1 cellular context compared by ENCODE assay signal in the genomic region with DNA sequence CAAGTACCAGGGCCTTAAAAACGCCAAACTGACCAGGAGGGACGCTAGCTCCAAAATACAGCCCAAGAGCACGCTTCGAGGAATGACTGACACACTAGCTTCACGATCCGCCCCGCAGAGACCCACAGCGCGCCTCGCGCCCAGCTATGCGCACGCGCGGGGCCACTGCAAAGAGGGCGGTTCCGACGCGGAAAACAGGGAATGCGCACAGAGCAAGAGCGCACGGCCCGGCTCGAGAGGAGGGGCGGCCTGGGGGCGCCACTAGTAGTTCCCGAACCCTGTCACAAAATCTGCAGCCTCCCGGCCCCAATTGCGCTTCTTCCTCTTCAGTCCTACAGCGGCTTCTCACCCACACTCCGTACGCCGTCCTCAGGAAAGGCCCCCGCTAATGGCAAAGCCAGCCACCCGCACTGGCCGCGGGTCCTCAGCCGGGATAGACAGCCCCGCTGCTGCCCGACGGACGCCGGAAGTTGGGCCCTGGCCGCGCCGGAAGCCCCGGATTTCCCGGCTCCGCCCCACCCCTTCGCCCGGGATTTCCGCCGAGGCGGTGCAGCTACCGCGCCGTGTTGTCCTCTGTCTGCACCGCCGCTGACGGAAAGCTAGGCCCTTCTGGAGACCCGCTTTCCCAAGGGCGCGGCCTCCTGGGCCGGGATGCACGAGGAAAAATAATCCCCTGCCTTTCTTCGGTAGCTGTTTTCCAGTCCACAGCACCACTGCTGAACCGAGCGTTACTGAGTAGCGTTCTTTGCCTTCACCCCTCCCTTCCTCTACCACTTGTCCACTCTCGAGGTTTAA.
A peak's percentile ranks its signal among the peaks of the same experiment; 100 is the strongest.
TF ChIP-seq lines count a peak whose summit lies in the region.

TSS of gene HDHD2 (minus strand) at position 472 of the 795 bp plus-strand sequence. CDS start 14,061 bp downstream, outside the sequence.

TF ChIP-seq in HepG2, 621 proteins besides CTCF, POLR2A, EP300 and RAD21 (continued from another document and continues in another):
- TF ChIP-seq ZNF614 (CRISPR knock-in tag; IDR thresholded peaks at IDR 0.05; ENCODE audit: borderline replicate concordance), result no peak; the same call in 1 of the 2 replicates
- TF ChIP-seq ZNF547 (CRISPR knock-in tag; IDR thresholded peaks at IDR 0.05), result peak; percentile 89
- peak; percentile 64; the same call in 1 of the 2 replicates for TF ChIP-seq ZNF136 (CRISPR knock-in tag; IDR thresholded peaks at IDR 0.05; ENCODE audit: low read depth)
- TF ChIP-seq ZNF326 (CRISPR knock-in tag; IDR thresholded peaks at IDR 0.05; ENCODE audit: borderline replicate concordance), result no peak
- peak; percentile 85 for TF ChIP-seq GATAD1 (CRISPR knock-in tag; IDR thresholded peaks at IDR 0.05)
- no peak for TF ChIP-seq BCLAF1 (IDR thresholded peaks at IDR 0.05)
- no peak for TF ChIP-seq RFX5 (IDR thresholded peaks at IDR 0.05; ENCODE audit: low read depth, low read length)
- no peak; the same call in 1 of the 2 replicates for TF ChIP-seq ZNF160 (CRISPR knock-in tag; IDR thresholded peaks at IDR 0.05)
- TF ChIP-seq ZNF580 (CRISPR knock-in tag; IDR thresholded peaks at IDR 0.05; ENCODE audit: borderline replicate concordance, low read depth), result peak; percentile 80; the same call in 1 of the 2 replicates
- TF ChIP-seq ZNF383 (CRISPR knock-in tag; IDR thresholded peaks at IDR 0.05; ENCODE audit: borderline replicate concordance), result no peak
- TF ChIP-seq, protein P1, sequence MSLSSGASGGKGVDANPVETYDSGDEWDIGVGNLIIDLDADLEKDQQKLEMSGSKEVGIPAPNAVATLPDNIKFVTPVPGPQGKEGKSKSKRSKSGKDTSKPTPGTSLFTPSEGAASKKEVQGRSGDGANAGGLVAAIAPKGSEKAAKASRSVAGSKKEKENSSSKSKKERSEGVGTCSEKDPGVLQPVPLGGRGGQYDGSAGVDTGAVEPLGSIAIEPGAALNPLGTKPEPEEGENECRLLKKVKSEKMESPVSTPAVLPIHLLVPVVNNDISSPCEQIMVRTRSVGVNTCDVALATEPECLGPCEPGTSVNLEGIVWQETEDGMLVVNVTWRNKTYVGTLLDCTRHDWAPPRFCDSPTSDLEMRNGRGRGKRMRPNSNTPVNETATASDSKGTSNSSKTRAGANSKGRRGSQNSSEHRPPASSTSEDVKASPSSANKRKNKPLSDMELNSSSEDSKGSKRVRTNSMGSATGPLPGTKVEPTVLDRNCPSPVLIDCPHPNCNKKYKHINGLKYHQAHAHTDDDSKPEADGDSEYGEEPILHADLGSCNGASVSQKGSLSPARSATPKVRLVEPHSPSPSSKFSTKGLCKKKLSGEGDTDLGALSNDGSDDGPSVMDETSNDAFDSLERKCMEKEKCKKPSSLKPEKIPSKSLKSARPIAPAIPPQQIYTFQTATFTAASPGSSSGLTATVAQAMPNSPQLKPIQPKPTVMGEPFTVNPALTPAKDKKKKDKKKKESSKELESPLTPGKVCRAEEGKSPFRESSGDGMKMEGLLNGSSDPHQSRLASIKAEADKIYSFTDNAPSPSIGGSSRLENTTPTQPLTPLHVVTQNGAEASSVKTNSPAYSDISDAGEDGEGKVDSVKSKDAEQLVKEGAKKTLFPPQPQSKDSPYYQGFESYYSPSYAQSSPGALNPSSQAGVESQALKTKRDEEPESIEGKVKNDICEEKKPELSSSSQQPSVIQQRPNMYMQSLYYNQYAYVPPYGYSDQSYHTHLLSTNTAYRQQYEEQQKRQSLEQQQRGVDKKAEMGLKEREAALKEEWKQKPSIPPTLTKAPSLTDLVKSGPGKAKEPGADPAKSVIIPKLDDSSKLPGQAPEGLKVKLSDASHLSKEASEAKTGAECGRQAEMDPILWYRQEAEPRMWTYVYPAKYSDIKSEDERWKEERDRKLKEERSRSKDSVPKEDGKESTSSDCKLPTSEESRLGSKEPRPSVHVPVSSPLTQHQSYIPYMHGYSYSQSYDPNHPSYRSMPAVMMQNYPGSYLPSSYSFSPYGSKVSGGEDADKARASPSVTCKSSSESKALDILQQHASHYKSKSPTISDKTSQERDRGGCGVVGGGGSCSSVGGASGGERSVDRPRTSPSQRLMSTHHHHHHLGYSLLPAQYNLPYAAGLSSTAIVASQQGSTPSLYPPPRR (CRISPR knock-in tag; IDR thresholded peaks at IDR 0.05; ENCODE audit: borderline replicate concordance), result no peak
- TF ChIP-seq U2AF1 (optimal IDR thresholded peaks at IDR 0.05; ENCODE audit: low read depth, low read length), result no peak
- TF ChIP-seq, protein P2, sequence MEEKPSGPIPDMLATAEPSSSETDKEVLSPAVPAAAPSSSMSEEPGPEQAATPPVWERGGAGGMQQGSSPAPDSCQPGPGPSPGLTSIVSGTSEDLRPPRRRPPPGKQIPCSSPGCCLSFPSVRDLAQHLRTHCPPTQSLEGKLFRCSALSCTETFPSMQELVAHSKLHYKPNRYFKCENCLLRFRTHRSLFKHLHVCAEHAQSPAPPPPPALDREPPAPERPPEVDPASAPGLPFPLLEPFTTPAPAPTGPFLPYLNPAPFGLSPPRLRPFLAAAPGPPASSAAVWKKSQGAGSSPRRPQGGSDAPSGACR (CRISPR knock-in tag; IDR thresholded peaks at IDR 0.05), result no peak; the same call in 1 of the 2 replicates
- TF ChIP-seq ARID5B (CRISPR knock-in tag; IDR thresholded peaks at IDR 0.05), result 0 out of 2 replicates have a peak, but pooled peaks have one; percentile 24
- TF ChIP-seq NCOR1 (IDR thresholded peaks at IDR 0.05; ENCODE audit: borderline replicate concordance, low read length), result no peak
- TF ChIP-seq ZC3H4 (CRISPR knock-in tag; IDR thresholded peaks at IDR 0.05; ENCODE audit: borderline replicate concordance), result no peak
- TF ChIP-seq GMEB1 (CRISPR knock-in tag; IDR thresholded peaks at IDR 0.05; ENCODE audit: borderline replicate concordance), result peak; percentile 84; the same call in 1 of the 2 replicates
- peak; percentile 16; the same call in 1 of the 2 replicates for TF ChIP-seq FOSL2 (CRISPR knock-in tag; IDR thresholded peaks at IDR 0.05)
- peak; percentile 59; the same call in 1 of the 2 replicates for TF ChIP-seq IRF2 (CRISPR knock-in tag; IDR thresholded peaks at IDR 0.05)
- no peak for TF ChIP-seq PRMT3 (CRISPR knock-in tag; IDR thresholded peaks at IDR 0.05; ENCODE audit: borderline replicate concordance, low read depth)
- TF ChIP-seq RBM39 (IDR thresholded peaks at IDR 0.05; ENCODE audit: low read depth, low read length, poor library complexity, severe bottlenecking), result no peak
- no peak for TF ChIP-seq SP140L (CRISPR knock-in tag; IDR thresholded peaks at IDR 0.05; ENCODE audit: borderline replicate concordance)
- no peak for TF ChIP-seq ZSCAN9 (CRISPR knock-in tag; IDR thresholded peaks at IDR 0.05; ENCODE audit: borderline replicate concordance)
- TF ChIP-seq ZZZ3 (CRISPR knock-in tag; IDR thresholded peaks at IDR 0.05; ENCODE audit: borderline replicate concordance), result no peak
- TF ChIP-seq ZUFSP (CRISPR knock-in tag; IDR thresholded peaks at IDR 0.05; ENCODE audit: borderline replicate concordance), result no peak
- no peak for TF ChIP-seq ZFP41 (CRISPR knock-in tag; IDR thresholded peaks at IDR 0.05; ENCODE audit: borderline replicate concordance)
- TF ChIP-seq ZNF570 (CRISPR knock-in tag; IDR thresholded peaks at IDR 0.05; ENCODE audit: borderline replicate concordance), result no peak
- TF ChIP-seq MAFK (conservative IDR thresholded peaks at IDR 0.05 in 1 of 2, IDR thresholded peaks at IDR 0.05 in 1 of 2; ENCODE audit: low read length in 2 of 2), result no peak
- peak; percentile 69; the same call in 1 of the 2 replicates for TF ChIP-seq HOXA3 (CRISPR knock-in tag; IDR thresholded peaks at IDR 0.05)
- no peak for TF ChIP-seq RBM22 (optimal IDR thresholded peaks at IDR 0.05; ENCODE audit: low read length)
- 0 out of 2 replicates have a peak, but pooled peaks have one; percentile 52 for TF ChIP-seq ZNF138 (CRISPR knock-in tag; IDR thresholded peaks at IDR 0.05; ENCODE audit: low read depth)
- TF ChIP-seq GZF1 (CRISPR knock-in tag; IDR thresholded peaks at IDR 0.05), result no peak
- no peak for TF ChIP-seq LCORL (IDR thresholded peaks at IDR 0.05)
- 0 out of 2 replicates have a peak, but pooled peaks have one; percentile 31 for TF ChIP-seq LCORL (CRISPR knock-in tag; IDR thresholded peaks at IDR 0.05)
- no peak for TF ChIP-seq AHR (CRISPR knock-in tag; IDR thresholded peaks at IDR 0.05)
- TF ChIP-seq ZNF770 (CRISPR knock-in tag; IDR thresholded peaks at IDR 0.05), result no peak; the same call in 1 of the 2 replicates
- TF ChIP-seq FOXK2 (IDR thresholded peaks at IDR 0.05), result no peak
- TF ChIP-seq EZH2 (conservative IDR thresholded peaks at IDR 0.05; ENCODE audit: low read depth, low read length), result no peak
- TF ChIP-seq ZNF430 (CRISPR knock-in tag; IDR thresholded peaks at IDR 0.05), result peak; percentile 45; the same call in 1 of the 2 replicates
